In the genomic region with DNA sequence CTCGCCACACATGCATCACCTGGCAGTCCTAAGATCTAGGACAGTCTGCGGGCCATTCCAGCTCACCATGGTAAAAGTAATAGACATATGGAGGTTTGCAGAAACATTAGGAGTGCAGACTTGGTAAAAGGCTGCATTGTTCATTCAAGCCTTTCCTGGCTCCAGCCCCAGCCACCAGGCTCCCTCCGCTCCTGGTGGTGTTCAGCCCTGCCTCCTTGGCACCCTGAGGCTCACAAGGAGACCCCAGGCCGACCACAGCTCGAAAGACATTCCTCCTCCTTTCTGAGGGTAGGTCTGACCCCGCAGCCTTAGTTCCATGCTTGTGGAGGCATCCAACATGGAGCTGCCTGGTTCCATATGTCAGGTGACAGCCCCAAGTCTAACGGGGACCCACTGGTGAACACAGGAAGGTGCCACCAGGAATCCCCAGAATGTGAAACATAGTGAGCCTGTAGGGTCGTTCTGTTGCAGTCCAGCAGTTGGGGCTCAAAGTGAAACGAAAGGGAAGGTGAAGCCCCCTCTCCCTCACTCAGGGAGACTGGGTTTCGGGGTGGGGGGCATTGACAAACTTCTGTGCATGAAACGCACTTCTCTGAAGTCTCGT, we compare ENCODE assay signal across 8 cellular contexts. TPM values are rescaled to one million over a fixed set of nuclear protein-coding genes. Genes with fewer than 3 reads are reported as not detected.
DNase-seq lines count a peak whose midpoint lies in the region; ATAC-seq and TF ChIP-seq lines count a peak whose summit lies in the region.

No MANE protein-coding gene starts in this region.

- H3K36me3 Mint-ChIP-seq in natural killer cell treated with Interleukin-12 subunit alpha and Interleukin-12 subunit beta and Interleukin-15 and Interleukin-18, amount 100 ng/mL, for 72 hours: no peaks in the 10 kb centered on the region

- no peaks in the 10 kb centered on the region for H3K27me3 ChIP-seq in dorsolateral prefrontal cortex

- H3K4me3 ChIP-seq in AG10803 (ENCODE audit: low read length) (peak overlapping the region; percentile 83), NB4 (ENCODE audit: low read depth, low read length) (peak overlapping the region; percentile 91), dorsolateral prefrontal cortex (peak overlapping the region; percentile 52 to 91 (median 76))

- H3K9me3 Mint-ChIP-seq in natural killer cell treated with Interleukin-12 subunit alpha and Interleukin-12 subunit beta and Interleukin-15 and Interleukin-18, amount 100 ng/mL, for 72 hours: no peaks in the 10 kb centered on the region

- intact Hi-C loops in dorsolateral prefrontal cortex (cut with DNase I): no loop called here

- TF ChIP-seq CTCF in AG10803 (conservative IDR thresholded peaks at IDR 0.05; ENCODE audit: low read length): no peak
- no peak for TF ChIP-seq CTCF in NB4 (IDR thresholded peaks at IDR 0.05; ENCODE audit: low read depth, low read length)
- no peak for TF ChIP-seq CTCF in dorsolateral prefrontal cortex (IDR thresholded peaks at IDR 0.05 in 54 of 56, conservative IDR thresholded peaks at IDR 0.05 in 2 of 56; ENCODE audit: low read depth in 1 of 56, partially characterized antibody in 56 of 56)

- peak overlapping the region; percentile 98 to 100 for H3K27ac Mint-ChIP-seq in natural killer cell treated with Interleukin-12 subunit alpha and Interleukin-12 subunit beta and Interleukin-15 and Interleukin-18, amount 100 ng/mL, for 72 hours

- DNase-seq in AG10803 (ENCODE audit: low read depth) (no peak), NB4 (ENCODE audit: low read depth) (no peak), dorsolateral prefrontal cortex (no peak), NCI-H524 (lab: John Stamatoyannopoulos, UW) (no peak), 8988T (no peak), NCI-H1436 treated with DMSO at 0.1 percent for 48 hours (lab: John Stamatoyannopoulos, UW) (no peak), EL (no peak)
- no peak for DNase-seq in natural killer cell treated with Interleukin-12 subunit alpha and Interleukin-12 subunit beta and Interleukin-15 and Interleukin-18, amount 100 ng/mL, for 72 hours (ENCODE audit: low spot score)

- no peak for TF ChIP-seq POLR2A in NB4 (IDR thresholded peaks at IDR 0.05; ENCODE audit: extremely low read depth, insufficient read length)

- H3K27me3 Mint-ChIP-seq in natural killer cell treated with Interleukin-12 subunit alpha and Interleukin-12 subunit beta and Interleukin-15 and Interleukin-18, amount 100 ng/mL, for 72 hours: no peaks in the 10 kb centered on the region

- H3K4me3 Mint-ChIP-seq in natural killer cell treated with Interleukin-12 subunit alpha and Interleukin-12 subunit beta and Interleukin-15 and Interleukin-18, amount 100 ng/mL, for 72 hours: peak overlapping the region; percentile 95

- H3K27ac ChIP-seq in dorsolateral prefrontal cortex: peak overlapping the region in 52 of 59 donors; percentile 51 to 94 (median 85)

- peaks cover 50% of the 10 kb centered on the region in 2 donors for H3K4me1 Mint-ChIP-seq in natural killer cell treated with Interleukin-12 subunit alpha and Interleukin-12 subunit beta and Interleukin-15 and Interleukin-18, amount 100 ng/mL, for 72 hours (ENCODE audit: low read depth in 2 of 2)

- no peak for ATAC-seq in natural killer cell treated with Interleukin-12 subunit alpha and Interleukin-12 subunit beta and Interleukin-15 and Interleukin-18, amount 100 ng/mL, for 72 hours

RNA-seq across cellular contexts. Expression of gene SP100, which starts 5.0 kb away (rescaled TPM):
- 10 to 100 TPM in 116 of 120 experiments, 1 to 10 TPM in 4; 7.2 to 42.1 (median 19.4) TPM for total RNA-seq in dorsolateral prefrontal cortex
- 100 to 1,000 TPM; 179 to 190 TPM for total RNA-seq in natural killer cell treated with Interleukin-12 subunit alpha and Interleukin-12 subunit beta and Interleukin-15 and Interleukin-18, amount 100 ng/mL, for 72 hours

Comparison
In these comparisons a context has a peak if more than half of its experiments do, and no peak if none do; other contexts are left out.
1. RNA of gene SP100, which starts 5.0 kb away (total RNA-seq): 179 to 190 TPM in natural killer cell treated with Interleukin-12 subunit alpha and Interleukin-12 subunit beta and Interleukin-15 and Interleukin-18, amount 100 ng/mL, for 72 hours; 7.2 to 42.1 TPM in dorsolateral prefrontal cortex; every median in the first group is over 4 times any median in the second.
2. Peak in every context shown above with its lines, with median percentiles within 50 percentile points of each other: H3K4me3 ChIP-seq.